Comparison of ENCODE assay signal across 9 cellular contexts in the genomic region with DNA sequence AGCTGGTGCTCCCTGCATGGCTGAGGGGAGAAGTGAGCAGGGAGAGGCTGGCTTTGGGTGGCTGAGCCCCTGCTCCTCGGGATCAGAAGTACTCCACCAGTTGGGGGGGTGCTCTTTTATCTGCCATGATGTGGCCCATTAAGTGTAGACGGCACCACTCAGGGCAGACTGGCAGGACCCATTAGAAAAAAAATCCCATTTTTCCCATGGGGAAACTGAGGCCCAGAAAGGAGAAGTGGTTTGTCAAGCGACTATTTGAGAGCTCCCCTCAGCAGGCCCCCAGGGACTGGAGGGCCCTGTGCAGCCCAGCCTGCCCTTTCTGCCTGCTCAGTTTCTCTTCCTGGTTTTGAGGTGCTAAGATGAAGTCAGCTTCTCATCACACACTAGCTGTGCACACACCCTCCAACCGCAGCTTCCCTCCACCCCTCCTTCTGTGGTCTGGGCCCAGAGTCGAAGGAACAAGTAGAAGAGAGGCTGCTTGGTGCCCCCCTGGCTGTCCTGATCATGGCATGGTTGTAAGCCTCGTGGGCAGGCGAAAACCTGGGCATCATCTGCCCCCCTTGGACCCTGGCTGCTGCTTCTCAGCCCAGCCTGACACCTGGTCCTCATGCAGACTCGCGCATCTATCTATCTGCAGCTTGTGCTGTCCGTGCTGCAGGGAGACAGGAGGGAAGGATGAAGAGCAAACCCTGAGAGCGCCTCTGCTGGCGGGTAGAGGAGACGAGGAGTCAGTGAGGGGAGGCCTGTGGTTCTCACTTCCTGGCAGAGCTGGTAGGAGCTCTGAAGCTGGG. TPM values are rescaled to one million over a fixed set of nuclear protein-coding genes. Genes with fewer than 3 reads are reported as not detected.
DNase-seq lines count a peak whose midpoint lies in the region; ATAC-seq and TF ChIP-seq lines count a peak whose summit lies in the region.
"Had no signal": no experiment of that assay in that cellular context is flagged by ENCODE, and none has a peak within 500 bp of the region (broad histone marks: within the 10 kb centered on the region; RNA-seq: fewer than 3 reads in every experiment).

No MANE protein-coding gene starts in this region.

- H3K4me3 ChIP-seq in GM12864 (ENCODE audit: low read depth, low read length), result peak overlapping the region; percentile 95
- H3K4me3 ChIP-seq in HAP-1, result no peak overlapping the region
- peak overlapping the region; percentile 44 for H3K4me3 ChIP-seq in lower lobe of right lung

- ATAC-seq in lower lobe of right lung, result peak; percentile 75 to 85

- H3K9me3 ChIP-seq in HAP-1 (no peaks in the 10 kb centered on the region), lower lobe of right lung (no peaks in the 10 kb centered on the region)

- in situ Hi-C loops in HAP-1 (cut with MboI; ENCODE audit: low sequenced_read_pairs), result no loop called here

- H3K4me1 ChIP-seq in HAP-1 (peaks cover 22% of the 10 kb centered on the region), lower lobe of right lung (peaks cover 97% of the 10 kb centered on the region)

- H3K27me3 ChIP-seq in HAP-1 (ENCODE audit: low read depth) (no peaks in the 10 kb centered on the region), lower lobe of right lung (ENCODE audit: low read depth) (no peaks in the 10 kb centered on the region)

- peak overlapping the region; percentile 72 for H3K27ac ChIP-seq in cingulate gyrus (ENCODE audit: low read depth, low read length)
- H3K27ac ChIP-seq in lower lobe of right lung, result peak overlapping the region; percentile 85

- H3K36me3 ChIP-seq in HAP-1 (replicated peaks), result peaks cover 56% of the 10 kb centered on the region
- no peaks in the 10 kb centered on the region for H3K36me3 ChIP-seq in lower lobe of right lung

- intact Hi-C loops in lower lobe of right lung (cut with DNase I), result no loop called here

- DNase-seq in GM12864 (ENCODE audit: low read depth) (peak; percentile 96), HAP-1 (ENCODE audit: low spot score in 2 of 2) (peak; percentile 76 to 81), MV-4-11 (lab: John Stamatoyannopoulos, UW) (peak; percentile 99), lower lobe of right lung (peak; percentile 89), NCI-H524 treated with DMSO at 0.1 percent for 48 hours (lab: John Stamatoyannopoulos, UW) (no peak)
- DNase-seq in activated CD4-positive, alpha-beta T cell treated with anti-CD3 and anti-CD28 coated beads for 48 hours, result peak; percentile 96
- peak; percentile 76 to 80 for DNase-seq in stimulated activated CD8-positive, alpha-beta memory T cell treated with anti-CD3 and anti-CD28 coated beads, Interleukin-4, amount 100 ng/mL, for 1 hour (ENCODE audit: low read depth in 2 of 2, low spot score in 1 of 2)

- TF ChIP-seq CTCF in GM12864 (IDR thresholded peaks at IDR 0.05; ENCODE audit: low read depth, low read length, missing control alignments), result peak; percentile 89
- peak; percentile 54 for TF ChIP-seq CTCF in lower lobe of right lung (IDR thresholded peaks at IDR 0.05)

RNA-seq across cellular contexts. Expression of gene CSK, which starts 5.6 kb away (rescaled TPM):
- 83.8 TPM for total RNA-seq in lower lobe of right lung

RNA-seq across cellular contexts. Expression of gene LMAN1L, which starts 25.2 kb away (rescaled TPM):
- total RNA-seq in lower lobe of right lung, result not detected
- total RNA-seq: subcutaneous adipose tissue had no signal

RNA-seq across cellular contexts. Expression of gene CYP1A2, which starts 38.8 kb away (rescaled TPM):
- total RNA-seq in lower lobe of right lung, result not detected
- total RNA-seq: subcutaneous adipose tissue had no signal

RNA-seq across cellular contexts. Expression of gene CPLX3, which starts 39.0 kb away (rescaled TPM):
- total RNA-seq in lower lobe of right lung, result not detected
- total RNA-seq: subcutaneous adipose tissue had no signal

RNA-seq across cellular contexts. Expression of gene ULK3, which starts 55.5 kb away (rescaled TPM):
- total RNA-seq in lower lobe of right lung, result 40.3 TPM
